In genomic region chr4:184464759-184465454, GRCh38 we compare ENCODE assay signal across 1 cellular context.
TF ChIP-seq lines count a peak whose summit lies in the region.

No MANE protein-coding gene starts in this region.

TF ChIP-seq in HepG2, 621 proteins besides CTCF, POLR2A, EP300 and RAD21 (continued from another document and continues in another):
- TF ChIP-seq MED1 (CRISPR knock-in tag; IDR thresholded peaks at IDR 0.05) (peak; percentile 42; the same call in 1 of the 2 replicates), ZNF792 (CRISPR knock-in tag; IDR thresholded peaks at IDR 0.05) (0 out of 2 replicates have a peak, but pooled peaks have one; percentile 23), ZFP91 (CRISPR knock-in tag; IDR thresholded peaks at IDR 0.05; ENCODE audit: borderline replicate concordance) (no peak), ZNF775 (CRISPR knock-in tag; IDR thresholded peaks at IDR 0.05; ENCODE audit: borderline replicate concordance) (no peak), CHCHD3 (CRISPR knock-in tag; IDR thresholded peaks at IDR 0.05) (no peak), NFE2 (CRISPR knock-in tag; IDR thresholded peaks at IDR 0.05) (no peak), THAP7 (CRISPR knock-in tag; IDR thresholded peaks at IDR 0.05) (no peak), ZNF605 (CRISPR knock-in tag; IDR thresholded peaks at IDR 0.05) (no peak), NFATC3 (CRISPR knock-in tag; IDR thresholded peaks at IDR 0.05) (no peak), CEBPB (IDR thresholded peaks at IDR 0.05; ENCODE audit: borderline replicate concordance, low read depth, low read length) (peak; percentile 67), JARID2 (CRISPR knock-in tag; IDR thresholded peaks at IDR 0.05; ENCODE audit: insufficient replicate concordance) (no peak), ZSCAN12 (CRISPR knock-in tag; IDR thresholded peaks at IDR 0.05) (no peak), ATF2 (CRISPR knock-in tag; IDR thresholded peaks at IDR 0.05) (no peak), ZNF329 (CRISPR knock-in tag; IDR thresholded peaks at IDR 0.05; ENCODE audit: low read depth) (no peak), XBP1 (CRISPR knock-in tag; IDR thresholded peaks at IDR 0.05) (no peak), DBP (CRISPR knock-in tag; IDR thresholded peaks at IDR 0.05; ENCODE audit: not compliant biosample characterization) (no peak), ZNF326 (CRISPR knock-in tag; IDR thresholded peaks at IDR 0.05; ENCODE audit: borderline replicate concordance) (no peak), ETV6 (CRISPR knock-in tag; conservative IDR thresholded peaks at IDR 0.05) (no peak), GFI1 (CRISPR knock-in tag; IDR thresholded peaks at IDR 0.05; ENCODE audit: borderline replicate concordance) (peak; percentile 38; the same call in 1 of the 2 replicates), SPEN (CRISPR knock-in tag; IDR thresholded peaks at IDR 0.05; ENCODE audit: low read depth) (peak; percentile 46; the same call in 1 of the 2 replicates), HDAC6 (IDR thresholded peaks at IDR 0.05; ENCODE audit: low read depth, low read length) (no peak), SNAI1 (CRISPR knock-in tag; IDR thresholded peaks at IDR 0.05; ENCODE audit: borderline replicate concordance) (no peak), NFE2L2 (IDR thresholded peaks at IDR 0.05; ENCODE audit: low read length) (no peak), DMTF1 (CRISPR knock-in tag; IDR thresholded peaks at IDR 0.05) (no peak), LBX2 (CRISPR knock-in tag; IDR thresholded peaks at IDR 0.05; ENCODE audit: borderline replicate concordance) (no peak), ZBTB7A (CRISPR knock-in tag; IDR thresholded peaks at IDR 0.05) (no peak), MAZ (IDR thresholded peaks at IDR 0.05; ENCODE audit: borderline replicate concordance, low read depth, low read length) (no peak), MAZ (CRISPR knock-in tag; IDR thresholded peaks at IDR 0.05; ENCODE audit: low read depth) (no peak), KAT2B (IDR thresholded peaks at IDR 0.05; ENCODE audit: borderline replicate concordance, low read depth, low read length) (no peak), ZNF768 (CRISPR knock-in tag; IDR thresholded peaks at IDR 0.05) (no peak), ZEB1 (IDR thresholded peaks at IDR 0.05; ENCODE audit: insufficient replicate concordance, low read depth) (no peak), KMT2B (CRISPR knock-in tag; IDR thresholded peaks at IDR 0.05) (peak; percentile 59; the same call in 1 of the 2 replicates), MLX (CRISPR knock-in tag; IDR thresholded peaks at IDR 0.05) (peak; percentile 79), RXRA (CRISPR knock-in tag; IDR thresholded peaks at IDR 0.05) (peak; percentile 88; the same call in 1 of the 2 replicates), NFAT5 (CRISPR knock-in tag; IDR thresholded peaks at IDR 0.05) (no peak), GMEB2 (CRISPR knock-in tag; IDR thresholded peaks at IDR 0.05; ENCODE audit: low read depth) (no peak), TFDP1 (CRISPR knock-in tag; IDR thresholded peaks at IDR 0.05; ENCODE audit: borderline replicate concordance) (no peak), ZNF850 (CRISPR knock-in tag; conservative IDR thresholded peaks at IDR 0.05) (no peak), MEF2D (CRISPR knock-in tag; IDR thresholded peaks at IDR 0.05) (no peak), DRAP1 (CRISPR knock-in tag; IDR thresholded peaks at IDR 0.05) (no peak), ZMAT3 (CRISPR knock-in tag; conservative IDR thresholded peaks at IDR 0.05) (no peak), USF2 (IDR thresholded peaks at IDR 0.05; ENCODE audit: low read depth, low read length) (no peak), USF2 (CRISPR knock-in tag; IDR thresholded peaks at IDR 0.05; ENCODE audit: borderline replicate concordance) (no peak), JUND (CRISPR knock-in tag; IDR thresholded peaks at IDR 0.05) (no peak), ZNF234 (CRISPR knock-in tag; conservative IDR thresholded peaks at IDR 0.05) (no peak)
